38 cellular contexts compared by ENCODE assay signal in genomic region chr20:42705550-42705949, GRCh38.
"Had no signal": no experiment of that assay in that cellular context is flagged by ENCODE, and none has a peak within 500 bp of the region (broad histone marks: within the 10 kb centered on the region; RNA-seq: fewer than 3 reads in every experiment).

No MANE protein-coding gene starts in this region.

- FAIRE-seq: astrocyte, TTC549 had no signal

- H3K4me3 Mint-ChIP-seq: activated CD4-positive, alpha-beta memory T cell treated with anti-CD3 and anti-CD28 coated beads, Interleukin-2, amount 10 ng/mL, durations not matched to agents 7 days and 5 days; activated CD4-positive, alpha-beta T cell treated with anti-CD3 and anti-CD28 coated beads for 36 hours; activated CD4-positive, alpha-beta T cell treated with anti-CD3 and anti-CD28 coated beads, Interleukin-2, amount 10 ng/mL, durations not matched to agents 7 days and 5 days; activated CD8-positive, alpha-beta memory T cell treated with anti-CD3 and anti-CD28 coated beads, Interleukin-2, amount 10 ng/mL, durations not matched to agents 7 days and 5 days; activated CD8-positive, alpha-beta T cell treated with anti-CD3 and anti-CD28 coated beads, Interleukin-2, amount 10 ng/mL, durations not matched to agents 7 days and 5 days; activated naive CD4-positive, alpha-beta T cell treated with anti-CD3 and anti-CD28 coated beads, Interleukin-2, amount 10 ng/mL, durations not matched to agents 7 days and 5 days; activated naive CD4-positive, alpha-beta T cell treated with anti-CD3 and anti-CD28 coated beads, Interleukin-2, amount 50 U/mL, for 24 hours; activated naive CD8-positive, alpha-beta T cell; activated naive CD8-positive, alpha-beta T cell treated with anti-CD3 and anti-CD28 coated beads, Interleukin-2, amount 10 ng/mL, durations not matched to agents 7 days and 5 days; activated T-cell treated with anti-CD3 and anti-CD28 coated beads, Interleukin-2, amount 50 U/mL, for 24 hours; T-helper 1 cell treated with Interleukin-12 subunit alpha and Interleukin-12 subunit beta and Interleukin-4 antibody, amounts not matched to agents 30 μg/mL and 1 μg/mL, for 36 hours; T-helper 2 cell treated with Interferon-gamma antibody and Interleukin-4, amounts not matched to agents 5 μg/mL and 100 μg/mL, for 36 hours; WTC11 had no signal

- H3K27ac ChIP-seq: adrenal gland, body of pancreas, brain microvascular endothelial cell, breast epithelium, VCaP had no signal

- DNase-seq: activated CD4-positive, alpha-beta memory T cell treated with anti-CD3 and anti-CD28 coated beads, Interleukin-2, amount 10 ng/mL, durations not matched to agents 7 days and 5 days; activated CD4-positive, alpha-beta T cell treated with anti-CD3 and anti-CD28 coated beads for 1 hour; activated CD4-positive, alpha-beta T cell treated with anti-CD3 and anti-CD28 coated beads for 36 hours; activated CD4-positive, alpha-beta T cell treated with anti-CD3 and anti-CD28 coated beads for 48 hours; activated CD4-positive, alpha-beta T cell treated with anti-CD3 and anti-CD28 coated beads, Interleukin-2, amount 10 ng/mL, durations not matched to agents 7 days and 5 days; activated CD4-positive, alpha-beta T cell treated with anti-CD3 and anti-CD28 coated beads, Interleukin-2, amount 50 U/mL, for 48 hours; activated CD4-positive, CD25-positive, alpha-beta regulatory T cell; activated CD8-positive, alpha-beta memory T cell treated with anti-CD3 and anti-CD28 coated beads for 24 hours; activated CD8-positive, alpha-beta memory T cell treated with anti-CD3 and anti-CD28 coated beads, Interleukin-2, amount 10 ng/mL, durations not matched to agents 7 days and 5 days; activated CD8-positive, alpha-beta memory T cell treated with anti-CD3 and anti-CD28 coated beads, Interleukin-2, amount 50 U/mL, for 48 hours; activated CD8-positive, alpha-beta T cell treated with anti-CD3 and anti-CD28 coated beads, Interleukin-2, amount 10 ng/mL, durations not matched to agents 7 days and 5 days; activated effector memory CD4-positive, alpha-beta T cell treated with Interleukin-2 at 50 U/mL for 16 hours; activated gamma-delta T cell; activated naive CD4-positive, alpha-beta T cell treated with anti-CD3 and anti-CD28 coated beads, Interleukin-2, amount 10 ng/mL, durations not matched to agents 7 days and 5 days; activated naive CD4-positive, alpha-beta T cell treated with Interleukin-2 at 50 U/mL for 16 hours; activated naive CD8-positive, alpha-beta T cell treated with anti-CD3 and anti-CD28 coated beads, Interleukin-2, amount 10 ng/mL, durations not matched to agents 7 days and 5 days; activated T-cell treated with anti-CD3 and anti-CD28 coated beads, Interleukin-2, amount 50 U/mL, for 24 hours; activated T-cell treated with anti-CD3 and anti-CD28 coated beads, Interleukin-2, amount 50 U/mL, for 48 hours; adrenal gland; amniotic stem cell; aorta; body of pancreas; brain microvascular endothelial cell; central memory CD4-positive, alpha-beta T cell; T-helper 1 cell; T-helper 2 cell; T-helper 9 cell had no signal

- H3K4me1 ChIP-seq: adrenal gland, body of pancreas, breast epithelium had no signal

- H3K4me1 Mint-ChIP-seq: activated CD4-positive, alpha-beta memory T cell treated with anti-CD3 and anti-CD28 coated beads, Interleukin-2, amount 10 ng/mL, durations not matched to agents 7 days and 5 days; activated CD4-positive, alpha-beta T cell treated with anti-CD3 and anti-CD28 coated beads for 36 hours; activated CD4-positive, alpha-beta T cell treated with anti-CD3 and anti-CD28 coated beads, Interleukin-2, amount 10 ng/mL, durations not matched to agents 7 days and 5 days; activated CD8-positive, alpha-beta memory T cell treated with anti-CD3 and anti-CD28 coated beads, Interleukin-2, amount 10 ng/mL, durations not matched to agents 7 days and 5 days; activated naive CD4-positive, alpha-beta T cell treated with anti-CD3 and anti-CD28 coated beads, Interleukin-2, amount 10 ng/mL, durations not matched to agents 7 days and 5 days; activated naive CD4-positive, alpha-beta T cell treated with anti-CD3 and anti-CD28 coated beads, Interleukin-2, amount 50 U/mL, for 24 hours; activated naive CD8-positive, alpha-beta T cell treated with anti-CD3 and anti-CD28 coated beads, Interleukin-2, amount 10 ng/mL, durations not matched to agents 7 days and 5 days; WTC11 had no signal

- H3K27ac Mint-ChIP-seq: activated CD4-positive, alpha-beta memory T cell treated with anti-CD3 and anti-CD28 coated beads, Interleukin-2, amount 10 ng/mL, durations not matched to agents 7 days and 5 days; activated CD4-positive, alpha-beta T cell treated with anti-CD3 and anti-CD28 coated beads for 36 hours; activated CD4-positive, alpha-beta T cell treated with anti-CD3 and anti-CD28 coated beads, Interleukin-2, amount 10 ng/mL, durations not matched to agents 7 days and 5 days; activated CD8-positive, alpha-beta memory T cell treated with anti-CD3 and anti-CD28 coated beads, Interleukin-2, amount 10 ng/mL, durations not matched to agents 7 days and 5 days; activated CD8-positive, alpha-beta T cell treated with anti-CD3 and anti-CD28 coated beads, Interleukin-2, amount 10 ng/mL, durations not matched to agents 7 days and 5 days; activated naive CD4-positive, alpha-beta T cell treated with anti-CD3 and anti-CD28 coated beads, Interleukin-2, amount 10 ng/mL, durations not matched to agents 7 days and 5 days; activated naive CD4-positive, alpha-beta T cell treated with anti-CD3 and anti-CD28 coated beads, Interleukin-2, amount 50 U/mL, for 24 hours; activated naive CD8-positive, alpha-beta T cell; activated naive CD8-positive, alpha-beta T cell treated with anti-CD3 and anti-CD28 coated beads, Interleukin-2, amount 10 ng/mL, durations not matched to agents 7 days and 5 days; activated T-cell treated with anti-CD3 and anti-CD28 coated beads, Interleukin-2, amount 50 U/mL, for 24 hours; activated T-helper 2 cell treated with anti-CD3 and anti-CD28 coated beads, Interferon-gamma antibody, Interleukin-2, Interleukin-4, amounts not matched to agents 10 μg/mL and 5 μg/mL and 100 μg/mL, durations not matched to agents 14 hours and 24 hours and 36 hours; T-helper 1 cell treated with Interleukin-12 subunit alpha and Interleukin-12 subunit beta and Interleukin-4 antibody, amounts not matched to agents 30 μg/mL and 1 μg/mL, for 36 hours; T-helper 2 cell treated with Interferon-gamma antibody and Interleukin-4, amounts not matched to agents 5 μg/mL and 100 μg/mL, for 36 hours; WTC11 had no signal

- H3K4me3 ChIP-seq: adrenal gland, body of pancreas, breast epithelium had no signal

- ATAC-seq: activated CD4-positive, alpha-beta T cell treated with anti-CD3 and anti-CD28 coated beads for 36 hours; activated CD4-positive, CD25-positive, alpha-beta regulatory T cell treated with anti-CD3 and anti-CD28 coated beads, Interleukin-2, amount 50 U/mL, for 24 hours; activated CD8-positive, alpha-beta memory T cell treated with anti-CD3 and anti-CD28 coated beads, Interleukin-2, amount 10 ng/mL, durations not matched to agents 7 days and 5 days; activated CD8-positive, alpha-beta T cell treated with anti-CD3 and anti-CD28 coated beads, Interleukin-2, amount 10 ng/mL, durations not matched to agents 7 days and 5 days; body of pancreas; WTC11 had no signal

- H3K36me3 Mint-ChIP-seq: activated CD8-positive, alpha-beta memory T cell treated with anti-CD3 and anti-CD28 coated beads, Interleukin-2, amount 10 ng/mL, durations not matched to agents 7 days and 5 days; activated naive CD4-positive, alpha-beta T cell treated with anti-CD3 and anti-CD28 coated beads, Interleukin-2, amount 10 ng/mL, durations not matched to agents 7 days and 5 days; activated naive CD8-positive, alpha-beta T cell; activated naive CD8-positive, alpha-beta T cell treated with anti-CD3 and anti-CD28 coated beads, Interleukin-2, amount 10 ng/mL, durations not matched to agents 7 days and 5 days had no signal

- H3K27me3 ChIP-seq: adrenal gland, body of pancreas, brain microvascular endothelial cell, breast epithelium had no signal

- H3K27me3 Mint-ChIP-seq: activated CD4-positive, alpha-beta memory T cell treated with anti-CD3 and anti-CD28 coated beads, Interleukin-2, amount 10 ng/mL, durations not matched to agents 7 days and 5 days; activated CD4-positive, alpha-beta T cell treated with anti-CD3 and anti-CD28 coated beads for 36 hours; activated CD4-positive, alpha-beta T cell treated with anti-CD3 and anti-CD28 coated beads, Interleukin-2, amount 10 ng/mL, durations not matched to agents 7 days and 5 days; activated CD8-positive, alpha-beta memory T cell treated with anti-CD3 and anti-CD28 coated beads, Interleukin-2, amount 10 ng/mL, durations not matched to agents 7 days and 5 days; activated naive CD4-positive, alpha-beta T cell treated with anti-CD3 and anti-CD28 coated beads, Interleukin-2, amount 10 ng/mL, durations not matched to agents 7 days and 5 days; activated naive CD4-positive, alpha-beta T cell treated with anti-CD3 and anti-CD28 coated beads, Interleukin-2, amount 50 U/mL, for 24 hours; activated naive CD8-positive, alpha-beta T cell treated with anti-CD3 and anti-CD28 coated beads, Interleukin-2, amount 10 ng/mL, durations not matched to agents 7 days and 5 days; activated T-cell treated with anti-CD3 and anti-CD28 coated beads, Interleukin-2, amount 50 U/mL, for 24 hours had no signal

- H3K36me3 ChIP-seq: adrenal gland, brain microvascular endothelial cell, breast epithelium had no signal

- H3K9me3 ChIP-seq: adrenal gland had no signal
